Comparison of ENCODE assay signal across 8 cellular contexts in genomic region chr5:73312146-73312871, GRCh38.
A peak's percentile ranks its signal among the peaks of the same experiment; 100 is the strongest.
DNase-seq lines count a peak whose midpoint lies in the region; ATAC-seq and TF ChIP-seq lines count a peak whose summit lies in the region.

No MANE protein-coding gene starts in this region.

- no peaks in the 10 kb centered on the region for H3K36me3 Mint-ChIP-seq in activated T-helper 17 cell treated with anti-CD3 and anti-CD28 coated beads, Interleukin-2, amount 50 U/mL, for 72 hours (ENCODE audit: low read depth)

- peak; percentile 26 for ATAC-seq in activated T-helper 17 cell treated with anti-CD3 and anti-CD28 coated beads, Interleukin-2, amount 50 U/mL, for 72 hours (replicated peaks)
- ATAC-seq in GM19324 (IDR thresholded peaks at IDR 0.05; ENCODE audit: low FRiP score, unreplicated experiment) = no peak
- no peak for ATAC-seq in GM18868 (IDR thresholded peaks at IDR 0.05; ENCODE audit: unreplicated experiment)

- peak; percentile 72 for TF ChIP-seq CTCF in AG10803 (conservative IDR thresholded peaks at IDR 0.05; ENCODE audit: low read length)

- H3K4me3 Mint-ChIP-seq in activated T-helper 17 cell treated with anti-CD3 and anti-CD28 coated beads, Interleukin-2, amount 50 U/mL, for 72 hours = no peak overlapping the region

- H3K27me3 Mint-ChIP-seq in activated T-helper 17 cell treated with anti-CD3 and anti-CD28 coated beads, Interleukin-2, amount 50 U/mL, for 72 hours = peaks cover 63% of the 10 kb centered on the region

- H3K4me1 Mint-ChIP-seq in activated T-helper 17 cell treated with anti-CD3 and anti-CD28 coated beads, Interleukin-2, amount 50 U/mL, for 72 hours = peaks cover 5% of the 10 kb centered on the region

- no peak overlapping the region for H3K4me3 ChIP-seq in AG10803 (ENCODE audit: low read length)

- no peak overlapping the region for H3K27ac Mint-ChIP-seq in activated T-helper 17 cell treated with anti-CD3 and anti-CD28 coated beads, Interleukin-2, amount 50 U/mL, for 72 hours

- DNase-seq in AG10803 (ENCODE audit: low read depth) = peak; percentile 95
- DNase-seq in HT1080 (ENCODE audit: low read depth) = peak; percentile 97
- peak; percentile 52 for DNase-seq in kidney glomerular epithelial cell (lab: John Stamatoyannopoulos, UW)
- DNase-seq in DMS79 (lab: John Stamatoyannopoulos, UW) = no peak
- DNase-seq in NCI-H510A (lab: John Stamatoyannopoulos, UW) = no peak

- no peaks in the 10 kb centered on the region for H3K9me3 Mint-ChIP-seq in activated T-helper 17 cell treated with anti-CD3 and anti-CD28 coated beads, Interleukin-2, amount 50 U/mL, for 72 hours

Comparison
In these comparisons a context has a peak if more than half of its experiments do, and no peak if none do; other contexts are left out.
1. DNase-seq: peak in AG10803 (single experiment), HT1080 (single experiment) and kidney glomerular epithelial cell (single experiment); none in DMS79 (single experiment) and NCI-H510A (single experiment).